ENCODE assay signal across 36 cellular contexts in the genomic region with DNA sequence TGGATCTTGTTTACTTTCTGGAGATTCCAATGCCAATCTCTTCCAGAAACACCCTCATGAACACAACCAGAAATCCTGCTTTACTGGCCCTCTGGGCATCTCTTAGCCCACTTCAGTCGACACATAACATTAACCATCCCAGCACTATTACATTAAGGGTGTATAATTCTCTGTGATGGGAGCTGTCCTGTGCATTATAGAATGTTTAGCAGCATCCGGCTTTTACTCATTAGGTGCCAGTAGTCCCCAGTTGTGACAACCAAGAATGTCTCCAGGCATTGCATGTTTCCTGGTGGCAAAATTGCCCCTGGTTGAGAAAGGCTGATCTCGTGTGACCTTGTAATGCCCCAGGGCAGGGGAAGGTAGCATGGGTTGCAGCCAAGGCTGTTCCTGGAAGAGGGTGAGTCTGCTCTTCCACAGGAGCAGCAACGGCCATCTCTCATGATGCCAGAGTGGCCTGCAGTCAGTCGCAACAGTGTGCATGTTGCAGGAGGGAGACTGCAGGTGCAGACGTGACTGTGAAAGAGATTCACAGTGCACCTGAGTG. TPM values are rescaled to one million over a fixed set of nuclear protein-coding genes. Genes with fewer than 3 reads are reported as not detected.
"Had no signal": no experiment of that assay in that cellular context is flagged by ENCODE, and none has a peak within 500 bp of the region (broad histone marks: within the 10 kb centered on the region; RNA-seq: fewer than 3 reads in every experiment).

No MANE protein-coding gene starts in this region.

- H3K4me1 ChIP-seq: adrenal gland, breast epithelium had no signal

- H3K27me3 ChIP-seq: adrenal gland, body of pancreas had no signal

- DNase-seq: activated B cell treated with CpG ODN at 0.5 μM for 24 hours; activated CD4-positive, alpha-beta memory T cell treated with anti-CD3 and anti-CD28 coated beads for 36 hours; activated CD4-positive, alpha-beta T cell treated with anti-CD3 and anti-CD28 coated beads for 4 hours; activated CD4-positive, alpha-beta T cell treated with anti-CD3 and anti-CD28 coated beads, Interleukin-2, amount 10 ng/mL, durations not matched to agents 24 days and 14 days; activated CD4-positive, alpha-beta T cell treated with anti-CD3 and anti-CD28 coated beads, Interleukin-2, amount 50 U/mL, for 1 hour; activated CD4-positive, alpha-beta T cell treated with anti-CD3 and anti-CD28 coated beads, Interleukin-2, amount 50 U/mL, for 4 hours; activated CD4-positive, CD25-positive, alpha-beta regulatory T cell treated with anti-CD3 and anti-CD28 coated beads, Interleukin-2, amount 50 U/mL, for 72 hours; activated CD8-positive, alpha-beta memory T cell treated with anti-CD3 and anti-CD28 coated beads, Interleukin-2, amount 50 U/mL, for 4 hours; activated CD8-positive, alpha-beta T cell treated with anti-CD3 and anti-CD28 coated beads for 36 hours; activated effector memory CD4-positive, alpha-beta T cell treated with anti-CD3 and anti-CD28 coated beads, Interleukin-2, amount 50 U/mL, for 16 hours; activated gamma-delta T cell treated with Interleukin-2 at 50 U/mL for 16 hours; activated naive CD4-positive, alpha-beta T cell; activated naive CD4-positive, alpha-beta T cell treated with anti-CD3 and anti-CD28 coated beads for 36 hours; activated naive CD4-positive, alpha-beta T cell treated with anti-CD3 and anti-CD28 coated beads, Interleukin-2, amount 50 U/mL, for 16 hours; activated naive CD8-positive, alpha-beta T cell treated with anti-CD3 and anti-CD28 coated beads for 36 hours; activated T-cell treated with anti-CD3 and anti-CD28 coated beads for 4 hours; activated T-cell treated with anti-CD3 and anti-CD28 coated beads, Interleukin-2, amount 50 U/mL, for 1 hour; activated T-cell treated with anti-CD3 and anti-CD28 coated beads, Interleukin-2, amount 50 U/mL, for 4 hours; activated T-cell treated with anti-CD3 and anti-CD28 coated beads, Interleukin-2, amount 50 U/mL, for 72 hours; adrenal gland; amniotic stem cell; aorta; body of pancreas; brain microvascular endothelial cell; central memory CD4-positive, alpha-beta T cell; T-helper 2 cell; T-helper 9 cell had no signal

- H3K4me3 ChIP-seq: adrenal gland, body of pancreas, breast epithelium had no signal

- ATAC-seq: activated CD8-positive, alpha-beta T cell treated with anti-CD3 and anti-CD28 coated beads for 36 hours; activated naive CD4-positive, alpha-beta T cell treated with anti-CD3 and anti-CD28 coated beads, Interleukin-2, amount 50 U/mL, for 72 hours; activated T-cell treated with anti-CD3 and anti-CD28 coated beads, Interleukin-2, amount 50 U/mL, for 4 hours; activated T-cell treated with anti-CD3 and anti-CD28 coated beads, Interleukin-2, amount 50 U/mL, for 72 hours; activated T-helper 17 cell treated with anti-CD3 and anti-CD28 coated beads, Interleukin-2, amount 50 U/mL, for 72 hours; body of pancreas had no signal

- H3K9me3 Mint-ChIP-seq: activated T-helper 1 cell treated with anti-CD3 and anti-CD28 coated beads, Interleukin-12 subunit alpha, Interleukin-12 subunit beta, Interleukin-2, Interleukin-4 antibody, amounts not matched to agents 30 ng/mL and 10 ng/mL and 1 ng/mL, durations not matched to agents 14 hours and 24 hours and 36 hours; activated T-helper 17 cell treated with anti-CD3 and anti-CD28 coated beads, Interleukin-2, amount 50 U/mL, for 72 hours; T-helper 1 cell treated with Interleukin-12 subunit alpha and Interleukin-12 subunit beta and Interleukin-4 antibody, amounts not matched to agents 30 μg/mL and 1 μg/mL, for 36 hours; T-helper 2 cell treated with Interferon-gamma antibody and Interleukin-4, amounts not matched to agents 5 μg/mL and 100 μg/mL, for 36 hours had no signal

- H3K27ac Mint-ChIP-seq: activated B cell treated with CpG ODN at 0.5 μM for 24 hours; activated CD4-positive, alpha-beta memory T cell treated with anti-CD3 and anti-CD28 coated beads for 36 hours; activated CD4-positive, alpha-beta T cell treated with anti-CD3 and anti-CD28 coated beads, Interleukin-2, amount 10 ng/mL, durations not matched to agents 24 days and 14 days; activated CD8-positive, alpha-beta T cell treated with anti-CD3 and anti-CD28 coated beads for 36 hours; activated naive CD4-positive, alpha-beta T cell treated with anti-CD3 and anti-CD28 coated beads for 36 hours; activated naive CD8-positive, alpha-beta T cell treated with anti-CD3 and anti-CD28 coated beads for 36 hours; activated T-cell treated with anti-CD3 and anti-CD28 coated beads, Interleukin-2, amount 50 U/mL, for 72 hours; activated T-helper 1 cell treated with anti-CD3 and anti-CD28 coated beads, Interleukin-12 subunit alpha, Interleukin-12 subunit beta, Interleukin-2, Interleukin-4 antibody, amounts not matched to agents 30 ng/mL and 10 ng/mL and 1 ng/mL, durations not matched to agents 14 hours and 24 hours and 36 hours; activated T-helper 17 cell treated with anti-CD3 and anti-CD28 coated beads, Interleukin-2, amount 50 U/mL, for 72 hours; T-helper 1 cell treated with Interleukin-12 subunit alpha and Interleukin-12 subunit beta and Interleukin-4 antibody, amounts not matched to agents 30 μg/mL and 1 μg/mL, for 36 hours; T-helper 2 cell treated with Interferon-gamma antibody and Interleukin-4, amounts not matched to agents 5 μg/mL and 100 μg/mL, for 36 hours had no signal

- H3K27ac ChIP-seq: adrenal gland, body of pancreas, brain microvascular endothelial cell, breast epithelium, VCaP had no signal

- H3K9me3 ChIP-seq: adrenal gland, body of pancreas had no signal

- H3K36me3 ChIP-seq: adrenal gland, brain microvascular endothelial cell, breast epithelium had no signal

- H3K36me3 Mint-ChIP-seq: activated CD4-positive, alpha-beta memory T cell treated with anti-CD3 and anti-CD28 coated beads for 36 hours; activated naive CD4-positive, alpha-beta T cell treated with anti-CD3 and anti-CD28 coated beads, Interleukin-2, amount 50 U/mL, for 72 hours; activated naive CD8-positive, alpha-beta T cell treated with anti-CD3 and anti-CD28 coated beads for 36 hours had no signal

- H3K4me1 Mint-ChIP-seq: activated B cell treated with CpG ODN at 0.5 μM for 24 hours; activated CD4-positive, alpha-beta T cell treated with anti-CD3 and anti-CD28 coated beads, Interleukin-2, amount 10 ng/mL, durations not matched to agents 24 days and 14 days; activated naive CD8-positive, alpha-beta T cell treated with anti-CD3 and anti-CD28 coated beads for 36 hours; activated T-helper 17 cell treated with anti-CD3 and anti-CD28 coated beads, Interleukin-2, amount 50 U/mL, for 72 hours had no signal

- H3K4me3 Mint-ChIP-seq: activated B cell treated with CpG ODN at 0.5 μM for 24 hours; activated CD4-positive, alpha-beta memory T cell treated with anti-CD3 and anti-CD28 coated beads for 36 hours; activated CD4-positive, alpha-beta T cell treated with anti-CD3 and anti-CD28 coated beads, Interleukin-2, amount 10 ng/mL, durations not matched to agents 24 days and 14 days; activated CD8-positive, alpha-beta T cell treated with anti-CD3 and anti-CD28 coated beads for 36 hours; activated naive CD4-positive, alpha-beta T cell treated with anti-CD3 and anti-CD28 coated beads for 36 hours; activated naive CD8-positive, alpha-beta T cell treated with anti-CD3 and anti-CD28 coated beads for 36 hours; activated T-cell treated with anti-CD3 and anti-CD28 coated beads, Interleukin-2, amount 50 U/mL, for 4 hours; activated T-cell treated with anti-CD3 and anti-CD28 coated beads, Interleukin-2, amount 50 U/mL, for 72 hours; activated T-helper 1 cell treated with anti-CD3 and anti-CD28 coated beads, Interleukin-12 subunit alpha, Interleukin-12 subunit beta, Interleukin-2, Interleukin-4 antibody, amounts not matched to agents 30 ng/mL and 10 ng/mL and 1 ng/mL, durations not matched to agents 14 hours and 24 hours and 36 hours; activated T-helper 17 cell treated with anti-CD3 and anti-CD28 coated beads, Interleukin-2, amount 50 U/mL, for 72 hours; T-helper 1 cell treated with Interleukin-12 subunit alpha and Interleukin-12 subunit beta and Interleukin-4 antibody, amounts not matched to agents 30 μg/mL and 1 μg/mL, for 36 hours; T-helper 2 cell treated with Interferon-gamma antibody and Interleukin-4, amounts not matched to agents 5 μg/mL and 100 μg/mL, for 36 hours had no signal

RNA-seq across cellular contexts. Expression of a gene that starts 2.6 kb away (rescaled TPM):
- total RNA-seq: activated B cell treated with CpG ODN at 0.5 μM for 24 hours; activated CD4-positive, alpha-beta memory T cell treated with anti-CD3 and anti-CD28 coated beads for 36 hours; activated T-cell treated with anti-CD3 and anti-CD28 coated beads, Interleukin-2, amount 50 U/mL, for 72 hours; activated T-helper 1 cell treated with anti-CD3 and anti-CD28 coated beads, Interleukin-12 subunit alpha, Interleukin-12 subunit beta, Interleukin-2, Interleukin-4 antibody, amounts not matched to agents 30 ng/mL and 10 ng/mL and 1 ng/mL, durations not matched to agents 14 hours and 24 hours and 36 hours; activated T-helper 17 cell treated with anti-CD3 and anti-CD28 coated beads, Interleukin-2, amount 50 U/mL, for 72 hours; aorta; astrocyte; cardiac septum had no signal
